In genomic region chr6:27502508-27503435, GRCh38 we compare ENCODE assay signal across 8 cellular contexts. TPM values are rescaled to one million over a fixed set of nuclear protein-coding genes. Genes with fewer than 3 reads are reported as not detected.
DNase-seq lines count a peak whose midpoint lies in the region; TF ChIP-seq lines count a peak whose summit lies in the region.

No MANE protein-coding gene starts in this region.

- peak overlapping the region in 1 of 2 donors; percentile 31 for H3K27ac ChIP-seq in ascending aorta
- no peak overlapping the region for H3K27ac ChIP-seq in smooth muscle cell (ENCODE audit: low read depth)

- H4K20me1 ChIP-seq in smooth muscle cell (ENCODE audit: low read depth): no peaks in the 10 kb centered on the region

- no peaks in the 10 kb centered on the region for H3K4me1 ChIP-seq in ascending aorta
- no peaks in the 10 kb centered on the region for H3K4me1 ChIP-seq in iPS-15b (ENCODE audit: control insufficient read depth, insufficient read depth, low read length)
- H3K4me1 ChIP-seq in smooth muscle cell (ENCODE audit: low read depth): no peaks in the 10 kb centered on the region

- DNase-seq in DMS53 treated with DMSO at 0.1 percent for 48 hours (lab: John Stamatoyannopoulos, UW; ENCODE audit: unreplicated experiment) (peak; percentile 73), H7 (no peak), NAMALWA (ENCODE audit: low spot score) (peak; percentile 90), T-helper 2 cell (peak in 4 of 5 experiments; percentile 48 to 79 (median 60)), ascending aorta (ENCODE audit: low spot score in 2 of 2) (peak; percentile 29 to 74), smooth muscle cell (lab: John Stamatoyannopoulos, UW; ENCODE audit: unreplicated experiment) (no peak), cerebellar nuclear complex (lab: John Stamatoyannopoulos, UW) (no peak)

- H3K27me3 ChIP-seq in H7 (ENCODE audit: control insufficient read depth, insufficient read depth, low read length): no peaks in the 10 kb centered on the region; the same call in 1 of the 2 replicates
- H3K27me3 ChIP-seq in ascending aorta: no peaks in the 10 kb centered on the region
- H3K27me3 ChIP-seq in iPS-15b (ENCODE audit: control insufficient read depth, insufficient read depth, low read length): no peaks in the 10 kb centered on the region
- H3K27me3 ChIP-seq in smooth muscle cell (ENCODE audit: low read depth): peaks cover 13% of the 10 kb centered on the region

- WGBS in smooth muscle cell (ENCODE audit: low lambda C conversion rate): under 1% methylated on average over 33 of the region's 33 CpGs

- no peaks in the 10 kb centered on the region for H3K79me2 ChIP-seq in smooth muscle cell (ENCODE audit: low read depth)

- H3K9ac ChIP-seq in iPS-15b (ENCODE audit: low read depth, low read length) (peak overlapping the region; percentile 48), smooth muscle cell (ENCODE audit: low read depth) (peak overlapping the region; percentile 31)

- H3K36me3 ChIP-seq in H7 (replicated peaks; ENCODE audit: control insufficient read depth, insufficient read depth, low read length) (no peaks in the 10 kb centered on the region), ascending aorta (no peaks in the 10 kb centered on the region), iPS-15b (ENCODE audit: control insufficient read depth, insufficient read depth, low read length) (no peaks in the 10 kb centered on the region), smooth muscle cell (ENCODE audit: low read depth) (no peaks in the 10 kb centered on the region)

- H3K9me3 ChIP-seq in ascending aorta: no peaks in the 10 kb centered on the region
- no peaks in the 10 kb centered on the region for H3K9me3 ChIP-seq in iPS-15b (ENCODE audit: control insufficient read depth, insufficient read depth, low read length)
- H3K9me3 ChIP-seq in smooth muscle cell (replicated peaks; ENCODE audit: low read depth): no peaks in the 10 kb centered on the region

- TF ChIP-seq CTCF in ascending aorta (IDR thresholded peaks at IDR 0.05): no peak
- no peak for TF ChIP-seq CTCF in smooth muscle cell (IDR thresholded peaks at IDR 0.05; ENCODE audit: borderline replicate concordance, insufficient read depth, poor library complexity, severe bottlenecking)

- H3K4me3 ChIP-seq in H7 (ENCODE audit: insufficient read depth, low read depth, low read length): peak overlapping the region; percentile 82
- peak overlapping the region; percentile 49 to 59 for H3K4me3 ChIP-seq in ascending aorta
- peak overlapping the region; percentile 90 for H3K4me3 ChIP-seq in iPS-15b (ENCODE audit: low read depth, low read length)
- peak overlapping the region; percentile 67 for H3K4me3 ChIP-seq in smooth muscle cell

- H2AFZ ChIP-seq in smooth muscle cell (ENCODE audit: low read depth): peak overlapping the region; percentile 93

- H3K4me2 ChIP-seq in smooth muscle cell: peak overlapping the region; percentile 88

- intact Hi-C loops in ascending aorta (cut with DNase I): loop anchor here (2.0 to 10.0 kb wide), 6 partner anchors 16 to 1442 kb away; no protein-coding TSS in a partner anchor

- H3F3A ChIP-seq in smooth muscle cell (ENCODE audit: low read depth): peaks cover 5% of the 10 kb centered on the region

RNA-seq across cellular contexts. Expression of gene ZNF184, which starts 29.9 kb away (rescaled TPM):
- total RNA-seq in H7 (2014; rRNA removed; shearing (Covaris generic)): 5.8 and 7.9 TPM in 2 replicates
- total RNA-seq in ascending aorta: 2.1 TPM
- 9.9 and 19.5 TPM in 2 replicates for total RNA-seq in smooth muscle cell
- polyA plus RNA-seq in smooth muscle cell: 6.6 and 7.8 TPM in 2 replicates

Comparison
In these comparisons a context has a peak if more than half of its experiments do, and no peak if none do; other contexts are left out.
1. DNase-seq: peak in DMS53 treated with DMSO at 0.1 percent for 48 hours (single experiment), NAMALWA (single experiment), T-helper 2 cell (4 of 5) and ascending aorta (2 of 2); none in H7 (single experiment), smooth muscle cell (single experiment) and cerebellar nuclear complex (0 of 2).
2. Peak in every context shown above with its lines, with median percentiles within 50 percentile points of each other: H3K4me3 ChIP-seq.